ENCODE assay signal across 1 cellular context in the genomic region with DNA sequence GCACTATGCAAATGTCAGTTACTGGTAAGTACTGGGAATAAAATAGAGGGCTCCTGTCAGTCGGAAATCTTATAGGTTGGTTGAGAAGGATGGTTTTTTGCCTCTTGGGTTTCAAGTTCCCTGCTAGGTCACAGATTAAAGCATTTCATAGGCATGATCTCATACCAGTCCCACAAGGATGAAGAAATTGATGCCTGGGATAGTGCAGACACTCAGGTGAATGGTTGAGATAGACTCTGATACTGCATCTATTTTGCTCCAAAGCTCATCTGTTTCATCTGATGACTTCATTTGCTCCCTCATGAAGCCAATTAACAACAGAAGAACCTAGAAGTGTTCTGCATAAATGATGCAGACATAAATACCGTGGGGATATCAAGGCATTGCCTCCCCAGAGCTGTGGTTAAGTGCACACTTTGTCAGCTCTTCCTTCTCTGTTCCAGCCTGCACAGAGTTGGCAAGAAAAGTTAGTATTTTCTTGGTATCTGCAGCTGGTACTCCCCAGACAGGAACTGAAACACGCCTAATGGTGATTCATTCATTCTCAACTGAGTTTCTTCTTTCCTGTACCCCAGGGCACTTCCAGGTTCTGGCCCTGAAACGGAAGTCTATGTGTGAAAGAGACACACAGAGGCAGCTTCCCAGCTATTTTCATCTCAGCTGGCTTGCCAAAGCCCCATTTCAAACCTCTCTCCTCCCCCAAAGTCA.
TF ChIP-seq lines count a peak whose summit lies in the region.

No MANE protein-coding gene starts in this region.

TF ChIP-seq in GM23338, 12 proteins besides CTCF, POLR2A, EP300 and RAD21 (continued from another document):
- TF ChIP-seq, protein P1, sequence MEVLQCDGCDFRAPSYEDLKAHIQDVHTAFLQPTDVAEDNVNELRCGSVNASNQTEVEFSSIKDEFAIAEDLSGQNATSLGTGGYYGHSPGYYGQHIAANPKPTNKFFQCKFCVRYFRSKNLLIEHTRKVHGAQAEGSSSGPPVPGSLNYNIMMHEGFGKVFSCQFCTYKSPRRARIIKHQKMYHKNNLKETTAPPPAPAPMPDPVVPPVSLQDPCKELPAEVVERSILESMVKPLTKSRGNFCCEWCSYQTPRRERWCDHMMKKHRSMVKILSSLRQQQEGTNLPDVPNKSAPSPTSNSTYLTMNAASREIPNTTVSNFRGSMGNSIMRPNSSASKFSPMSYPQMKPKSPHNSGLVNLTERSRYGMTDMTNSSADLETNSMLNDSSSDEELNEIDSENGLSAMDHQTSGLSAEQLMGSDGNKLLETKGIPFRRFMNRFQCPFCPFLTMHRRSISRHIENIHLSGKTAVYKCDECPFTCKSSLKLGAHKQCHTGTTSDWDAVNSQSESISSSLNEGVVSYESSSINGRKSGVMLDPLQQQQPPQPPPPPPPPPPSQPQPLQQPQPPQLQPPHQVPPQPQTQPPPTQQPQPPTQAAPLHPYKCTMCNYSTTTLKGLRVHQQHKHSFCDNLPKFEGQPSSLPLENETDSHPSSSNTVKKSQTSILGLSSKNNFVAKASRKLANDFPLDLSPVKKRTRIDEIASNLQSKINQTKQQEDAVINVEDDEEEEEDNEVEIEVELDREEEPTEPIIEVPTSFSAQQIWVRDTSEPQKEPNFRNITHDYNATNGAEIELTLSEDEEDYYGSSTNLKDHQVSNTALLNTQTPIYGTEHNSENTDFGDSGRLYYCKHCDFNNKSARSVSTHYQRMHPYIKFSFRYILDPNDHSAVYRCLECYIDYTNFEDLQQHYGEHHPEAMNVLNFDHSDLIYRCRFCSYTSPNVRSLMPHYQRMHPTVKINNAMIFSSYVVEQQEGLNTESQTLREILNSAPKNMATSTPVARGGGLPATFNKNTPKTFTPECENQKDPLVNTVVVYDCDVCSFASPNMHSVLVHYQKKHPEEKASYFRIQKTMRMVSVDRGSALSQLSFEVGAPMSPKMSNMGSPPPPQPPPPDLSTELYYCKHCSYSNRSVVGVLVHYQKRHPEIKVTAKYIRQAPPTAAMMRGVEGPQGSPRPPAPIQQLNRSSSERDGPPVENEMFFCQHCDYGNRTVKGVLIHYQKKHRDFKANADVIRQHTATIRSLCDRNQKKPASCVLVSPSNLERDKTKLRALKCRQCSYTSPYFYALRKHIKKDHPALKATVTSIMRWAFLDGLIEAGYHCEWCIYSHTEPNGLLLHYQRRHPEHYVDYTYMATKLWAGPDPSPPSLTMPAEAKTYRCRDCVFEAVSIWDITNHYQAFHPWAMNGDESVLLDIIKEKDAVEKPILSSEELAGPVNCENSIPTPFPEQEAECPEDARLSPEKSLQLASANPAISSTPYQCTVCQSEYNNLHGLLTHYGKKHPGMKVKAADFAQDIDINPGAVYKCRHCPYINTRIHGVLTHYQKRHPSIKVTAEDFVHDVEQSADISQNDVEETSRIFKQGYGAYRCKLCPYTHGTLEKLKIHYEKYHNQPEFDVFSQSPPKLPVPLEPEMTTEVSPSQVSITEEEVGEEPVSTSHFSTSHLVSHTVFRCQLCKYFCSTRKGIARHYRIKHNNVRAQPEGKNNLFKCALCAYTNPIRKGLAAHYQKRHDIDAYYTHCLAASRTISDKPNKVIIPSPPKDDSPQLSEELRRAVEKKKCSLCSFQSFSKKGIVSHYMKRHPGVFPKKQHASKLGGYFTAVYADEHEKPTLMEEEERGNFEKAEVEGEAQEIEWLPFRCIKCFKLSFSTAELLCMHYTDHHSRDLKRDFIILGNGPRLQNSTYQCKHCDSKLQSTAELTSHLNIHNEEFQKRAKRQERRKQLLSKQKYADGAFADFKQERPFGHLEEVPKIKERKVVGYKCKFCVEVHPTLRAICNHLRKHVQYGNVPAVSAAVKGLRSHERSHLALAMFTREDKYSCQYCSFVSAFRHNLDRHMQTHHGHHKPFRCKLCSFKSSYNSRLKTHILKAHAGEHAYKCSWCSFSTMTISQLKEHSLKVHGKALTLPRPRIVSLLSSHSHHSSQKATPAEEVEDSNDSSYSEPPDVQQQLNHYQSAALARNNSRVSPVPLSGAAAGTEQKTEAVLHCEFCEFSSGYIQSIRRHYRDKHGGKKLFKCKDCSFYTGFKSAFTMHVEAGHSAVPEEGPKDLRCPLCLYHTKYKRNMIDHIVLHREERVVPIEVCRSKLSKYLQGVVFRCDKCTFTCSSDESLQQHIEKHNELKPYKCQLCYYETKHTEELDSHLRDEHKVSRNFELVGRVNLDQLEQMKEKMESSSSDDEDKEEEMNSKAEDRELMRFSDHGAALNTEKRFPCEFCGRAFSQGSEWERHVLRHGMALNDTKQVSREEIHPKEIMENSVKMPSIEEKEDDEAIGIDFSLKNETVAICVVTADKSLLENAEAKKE (CRISPR knock-in tag; IDR thresholded peaks at IDR 0.05), result no peak
- TF ChIP-seq CREB1 (CRISPR knock-in tag; IDR thresholded peaks at IDR 0.05; ENCODE audit: low read depth) (no peak), EZH2phosphoT487 (IDR thresholded peaks at IDR 0.05; ENCODE audit: unreplicated experiment) (no peak), NANOG (IDR thresholded peaks at IDR 0.05; ENCODE audit: borderline replicate concordance) (no peak), ZNF331 (CRISPR knock-in tag; IDR thresholded peaks at IDR 0.05; ENCODE audit: low read depth) (no peak), JUNB (IDR thresholded peaks at IDR 0.05; ENCODE audit: unreplicated experiment) (no peak)
